1 cellular context compared by ENCODE assay signal in the genomic region with DNA sequence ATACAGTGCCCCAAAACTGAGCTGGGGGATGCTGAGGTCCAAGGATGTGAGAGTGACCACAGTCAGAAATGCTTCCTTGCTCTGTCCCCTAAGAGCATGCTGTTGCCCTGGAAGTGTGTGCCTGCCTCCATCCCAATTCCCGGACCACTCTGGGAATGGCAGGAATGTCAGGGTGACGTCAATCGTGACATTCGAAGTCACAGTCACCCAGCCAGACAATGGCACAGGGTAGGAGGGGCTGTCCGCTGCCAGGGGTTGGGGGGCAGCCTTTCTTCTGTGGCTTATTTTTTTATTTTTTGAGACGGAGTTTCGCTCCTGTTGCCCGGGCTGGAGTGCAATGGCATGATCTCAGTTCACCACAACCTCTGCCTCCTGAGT.
TF ChIP-seq lines count a peak whose summit lies in the region.

No MANE protein-coding gene starts in this region.

TF ChIP-seq in SK-N-SH treated with all-trans-retinoic acid at 6 μM for 48 hours, 23 proteins besides CTCF, POLR2A, EP300 and RAD21 (continued from another document):
- TF ChIP-seq BACH2 (CRISPR knock-in tag; IDR thresholded peaks at IDR 0.05; ENCODE audit: borderline replicate concordance) (no peak), POU6F1 (CRISPR knock-in tag; IDR thresholded peaks at IDR 0.05; ENCODE audit: borderline replicate concordance, low read depth) (no peak), ISL1 (CRISPR knock-in tag; IDR thresholded peaks at IDR 0.05) (no peak), ZFP3 (CRISPR knock-in tag; IDR thresholded peaks at IDR 0.05) (no peak)
